In the genomic region with DNA sequence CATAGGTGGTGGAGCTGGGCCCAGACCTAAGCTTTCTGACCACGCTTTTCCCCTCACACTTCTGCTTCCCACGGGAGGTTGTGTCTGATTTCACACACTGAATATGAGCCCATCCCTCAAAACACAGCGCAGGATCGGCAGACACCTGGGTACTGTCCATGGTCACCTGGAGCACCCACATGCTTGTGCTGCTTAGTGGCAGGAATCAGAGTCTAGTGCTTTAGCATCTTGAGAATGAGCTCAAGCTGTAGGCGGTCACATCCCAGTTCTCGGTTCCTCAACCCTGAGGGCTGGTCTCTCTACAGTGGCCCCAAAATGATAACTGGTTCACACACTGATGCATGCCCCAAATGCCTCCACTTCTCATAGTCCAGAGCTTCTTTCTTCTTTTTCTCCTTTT, we compare ENCODE assay signal across 22 cellular contexts.
A peak's percentile ranks its signal among the peaks of the same experiment; 100 is the strongest.
DNase-seq lines count a peak whose midpoint lies in the region; ATAC-seq, FAIRE-seq and TF ChIP-seq lines count a peak whose summit lies in the region.
"Had no signal": no experiment of that assay in that cellular context is flagged by ENCODE, and none has a peak within 500 bp of the region (broad histone marks: within the 10 kb centered on the region; RNA-seq: fewer than 3 reads in every experiment).

No MANE protein-coding gene starts in this region.

- H3K27me3 ChIP-seq in OCI-LY3 (ENCODE audit: low read depth, low read length): no peaks in the 10 kb centered on the region
- H3K27me3 ChIP-seq in HAP-1 (ENCODE audit: low read depth): no peaks in the 10 kb centered on the region

- H3K27ac Mint-ChIP-seq in stimulated activated memory B cell treated with anti-CD40 and anti-IgM and Interleukin-4, amounts not matched to agents 10 μg/mL and 1 μg/mL and 100 μg/mL, for 72 hours: no peak overlapping the region
- H3K27ac Mint-ChIP-seq: activated CD8-positive, alpha-beta T cell treated with anti-CD3 and anti-CD28 coated beads, Interleukin-2, amount 10 ng/mL, durations not matched to agents 7 days and 5 days; activated naive CD8-positive, alpha-beta T cell; activated T-cell treated with anti-CD3 and anti-CD28 coated beads, Interleukin-2, amount 50 U/mL, for 72 hours; effector memory CD8-positive, alpha-beta T cell had no signal

- H3K79me2 ChIP-seq in OCI-LY3 (ENCODE audit: low read length): no peaks in the 10 kb centered on the region

- no peak overlapping the region for H3K9ac ChIP-seq in OCI-LY3 (ENCODE audit: low read length)

- peaks cover 27% of the 10 kb centered on the region for H3K4me1 ChIP-seq in OCI-LY3 (ENCODE audit: low read length)
- H3K4me1 ChIP-seq in HAP-1: 0 out of 2 replicates have a peak, but pooled peaks cover 2% of the 10 kb centered on the region

- H3K4me1 Mint-ChIP-seq in stimulated activated memory B cell treated with anti-CD40 and anti-IgM and Interleukin-4, amounts not matched to agents 10 μg/mL and 1 μg/mL and 100 μg/mL, for 72 hours: peaks cover 19% of the 10 kb centered on the region
- H3K4me1 Mint-ChIP-seq: neural crest cell had no signal

- DNase-seq in GM18507 (ENCODE audit: extremely low spot score, insufficient read length, low read depth) (no peak), HAP-1 (ENCODE audit: low spot score in 2 of 2) (no peak), UCSD-AML1 (lab: John Stamatoyannopoulos, UW; ENCODE audit: unreplicated experiment) (no peak)
- DNase-seq: activated CD4-positive, CD25-positive, alpha-beta regulatory T cell; activated CD8-positive, alpha-beta T cell treated with anti-CD3 and anti-CD28 coated beads, Interleukin-2, amount 10 ng/mL, durations not matched to agents 7 days and 5 days; activated T-cell treated with anti-CD3 and anti-CD28 coated beads, Interleukin-2, amount 50 U/mL, for 72 hours; AML-193; Caco-2; effector memory CD8-positive, alpha-beta T cell; midbrain; NCI-H1092; NCI-H510A treated with DMSO at 0.1 percent for 48 hours; small intestine; stimulated activated CD4-positive, alpha-beta T cell treated with anti-CD3 and anti-CD28 coated beads, Interleukin-4, amount 100 ng/mL, for 4 hours had no signal

- H4K20me1 ChIP-seq in OCI-LY3 (ENCODE audit: insufficient read depth, low read length): no peaks in the 10 kb centered on the region

- H2AFZ ChIP-seq in OCI-LY3 (ENCODE audit: low read depth, low read length): no peak overlapping the region

- H3K36me3 ChIP-seq in OCI-LY3 (replicated peaks; ENCODE audit: low read depth, low read length): no peaks in the 10 kb centered on the region
- no peaks in the 10 kb centered on the region for H3K36me3 ChIP-seq in HAP-1 (replicated peaks)

- ATAC-seq in GM21723 (IDR thresholded peaks at IDR 0.05; ENCODE audit: unreplicated experiment) (peak; percentile 59), HG03097 (IDR thresholded peaks at IDR 0.05; ENCODE audit: low FRiP score, unreplicated experiment) (no peak)
- peak; percentile 77 for ATAC-seq in stimulated activated memory B cell treated with anti-CD40 and anti-IgM and Interleukin-4, amounts not matched to agents 10 μg/mL and 1 μg/mL and 100 μg/mL, for 72 hours
- ATAC-seq in activated CD4-positive, CD25-positive, alpha-beta regulatory T cell treated with anti-CD3 and anti-CD28 coated beads, Interleukin-2, amount 50 U/mL, for 24 hours: no peak
- ATAC-seq: activated CD8-positive, alpha-beta T cell treated with anti-CD3 and anti-CD28 coated beads, Interleukin-2, amount 10 ng/mL, durations not matched to agents 7 days and 5 days; activated T-cell treated with anti-CD3 and anti-CD28 coated beads, Interleukin-2, amount 50 U/mL, for 72 hours; effector memory CD8-positive, alpha-beta T cell had no signal

- TF ChIP-seq CTCF in OCI-LY3 (IDR thresholded peaks at IDR 0.05; ENCODE audit: low read depth, low read length): no peak

- peak overlapping the region; percentile 49 for H3K4me2 ChIP-seq in OCI-LY3 (ENCODE audit: low read length)

- peak; percentile 5 for FAIRE-seq in GM18507 (lab: Jason Lieb, UNC)
- FAIRE-seq: H54, small intestine had no signal

- H3K9me3 Mint-ChIP-seq in stimulated activated memory B cell treated with anti-CD40 and anti-IgM and Interleukin-4, amounts not matched to agents 10 μg/mL and 1 μg/mL and 100 μg/mL, for 72 hours: no peaks in the 10 kb centered on the region
- H3K9me3 Mint-ChIP-seq: activated T-cell treated with anti-CD3 and anti-CD28 coated beads, Interleukin-2, amount 50 U/mL, for 72 hours; effector memory CD8-positive, alpha-beta T cell; neural crest cell had no signal

- H3K4me3 Mint-ChIP-seq in stimulated activated memory B cell treated with anti-CD40 and anti-IgM and Interleukin-4, amounts not matched to agents 10 μg/mL and 1 μg/mL and 100 μg/mL, for 72 hours: no peak overlapping the region
- H3K4me3 Mint-ChIP-seq: activated CD8-positive, alpha-beta T cell treated with anti-CD3 and anti-CD28 coated beads, Interleukin-2, amount 10 ng/mL, durations not matched to agents 7 days and 5 days; activated naive CD8-positive, alpha-beta T cell; activated T-cell treated with anti-CD3 and anti-CD28 coated beads, Interleukin-2, amount 50 U/mL, for 72 hours; effector memory CD8-positive, alpha-beta T cell; neural crest cell had no signal

- no peaks in the 10 kb centered on the region for H3K36me3 Mint-ChIP-seq in stimulated activated memory B cell treated with anti-CD40 and anti-IgM and Interleukin-4, amounts not matched to agents 10 μg/mL and 1 μg/mL and 100 μg/mL, for 72 hours

- H3K27ac ChIP-seq in OCI-LY3 (ENCODE audit: low read length): peak overlapping the region; percentile 53

- H3K9me3 ChIP-seq in OCI-LY3 (ENCODE audit: insufficient read depth, low read length) (no peaks in the 10 kb centered on the region), HAP-1 (no peaks in the 10 kb centered on the region)
- H3K9me3 ChIP-seq: Caco-2 had no signal

- in situ Hi-C loops in HAP-1 (cut with MboI; ENCODE audit: low sequenced_read_pairs): no loop called here

- H3K4me3 ChIP-seq in OCI-LY3 (ENCODE audit: low read length) (peak overlapping the region; percentile 26; the same call in 1 of the 2 replicates), HAP-1 (no peak overlapping the region)

- H3K27me3 Mint-ChIP-seq in stimulated activated memory B cell treated with anti-CD40 and anti-IgM and Interleukin-4, amounts not matched to agents 10 μg/mL and 1 μg/mL and 100 μg/mL, for 72 hours: peaks cover 38% of the 10 kb centered on the region

Comparison
In these comparisons a context has a peak if more than half of its experiments do, and no peak if none do; other contexts are left out.
1. ATAC-seq: peak in GM21723 (single experiment) and stimulated activated memory B cell treated with anti-CD40 and anti-IgM and Interleukin-4, amounts not matched to agents 10 μg/mL and 1 μg/mL and 100 μg/mL, for 72 hours (single experiment); none in activated CD4-positive, CD25-positive, alpha-beta regulatory T cell treated with anti-CD3 and anti-CD28 coated beads, Interleukin-2, amount 50 U/mL, for 24 hours (0 of 2) and HG03097 (single experiment).